Comparison of ENCODE assay signal across 35 cellular contexts in the genomic region with DNA sequence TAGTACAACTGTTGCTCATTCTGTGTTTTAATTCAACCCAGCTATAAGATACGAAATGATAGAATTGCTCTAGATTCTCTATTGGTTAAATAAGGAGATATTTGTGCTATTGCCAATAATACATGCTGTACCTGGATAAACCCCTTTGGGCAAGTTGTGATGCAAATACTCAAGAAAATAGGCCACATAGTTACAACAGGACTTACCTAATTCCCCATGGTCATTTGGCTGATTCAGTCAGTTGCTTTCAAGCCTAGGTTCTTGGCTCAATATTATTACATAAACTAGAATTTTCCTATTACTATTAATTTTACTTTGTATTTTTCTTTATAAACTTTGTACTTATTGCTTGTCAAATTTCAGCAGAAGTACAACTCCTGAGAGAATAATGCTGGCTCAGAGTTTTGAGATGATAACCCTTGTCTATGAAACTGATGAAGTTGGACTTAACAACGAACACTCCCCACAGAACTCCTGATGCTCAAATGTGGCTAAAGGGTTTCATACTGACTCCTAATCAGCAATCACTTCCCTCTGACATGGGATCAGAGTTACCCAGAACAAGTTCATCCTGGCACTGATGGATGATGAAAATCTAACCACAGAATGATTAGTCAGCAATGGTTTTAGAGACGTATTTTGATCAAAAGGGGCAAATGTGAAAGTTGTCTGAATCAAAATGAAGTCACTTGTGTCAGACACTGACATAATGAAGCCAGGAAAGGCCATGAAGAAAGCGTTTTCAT.
DNase-seq lines count a peak whose midpoint lies in the region; ATAC-seq and TF ChIP-seq lines count a peak whose summit lies in the region.
"Had no signal": no experiment of that assay in that cellular context is flagged by ENCODE, and none has a peak within 500 bp of the region (broad histone marks: within the 10 kb centered on the region; RNA-seq: fewer than 3 reads in every experiment).

No MANE protein-coding gene starts in this region.

- TF ChIP-seq POLR2A in breast epithelium (IDR thresholded peaks at IDR 0.05) = no peak
- TF ChIP-seq POLR2A in tibial nerve (IDR thresholded peaks at IDR 0.05) = no peak

- TF ChIP-seq CTCF in MCF 10A (IDR thresholded peaks at IDR 0.05; ENCODE audit: unreplicated experiment) (no peak), breast epithelium (IDR thresholded peaks at IDR 0.05) (no peak), PC-3 (conservative IDR thresholded peaks at IDR 0.05; ENCODE audit: low read depth, low read length) (no peak), foreskin keratinocyte (conservative IDR thresholded peaks at IDR 0.05) (no peak), tibial nerve (IDR thresholded peaks at IDR 0.05) (no peak), endothelial cell (IDR thresholded peaks at IDR 0.05; ENCODE audit: unreplicated experiment) (no peak)

- 58 to 59% methylated on average over 4 of the region's 4 CpGs for WGBS in tibial nerve, 2 donors

- ATAC-seq in PC-3 (no peak), foreskin keratinocyte (no peak), left cardiac atrium (no peak)
- ATAC-seq: GM23338, left colon, Panc1, pancreas had no signal

- BruUV-seq in MCF 10A (replicated peaks; lab: Mats Ljungman, UMichigan) = no TSS peak
- no TSS peak for BruUV-seq in PC-3 (replicated peaks; lab: Mats Ljungman, UMichigan)

- H3K4me3 Mint-ChIP-seq in MCF 10A (ENCODE audit: unreplicated experiment) (no peak overlapping the region), endothelial cell (ENCODE audit: unreplicated experiment) (no peak overlapping the region)
- H3K4me3 Mint-ChIP-seq: activated naive CD8-positive, alpha-beta T cell treated with anti-CD3 and anti-CD28 coated beads for 36 hours; CD4-positive, alpha-beta T cell; dendritic cell treated with granulocyte-macrophage colony-stimulating factor and Interleukin-4, amounts not matched to agents 40 ng/mL and 50 ng/mL, for 4 days; endodermal cell; GM23338; nephron; stimulated activated naive CD8-positive, alpha-beta T cell treated with anti-CD3 and anti-CD28 coated beads, Interleukin-15, Interleukin-2, amounts not matched to agents 100 ng/mL and 50 ng/mL, for 24 hours had no signal

- H3K27ac Mint-ChIP-seq in MCF 10A (ENCODE audit: low read depth, unreplicated experiment) (peak overlapping the region; percentile 8), endothelial cell (ENCODE audit: unreplicated experiment) (no peak overlapping the region)
- H3K27ac Mint-ChIP-seq: activated naive CD8-positive, alpha-beta T cell treated with anti-CD3 and anti-CD28 coated beads for 36 hours; CD4-positive, alpha-beta T cell; dendritic cell treated with granulocyte-macrophage colony-stimulating factor and Interleukin-4, amounts not matched to agents 40 ng/mL and 50 ng/mL, for 4 days; endodermal cell; GM23338; nephron; stimulated activated naive CD8-positive, alpha-beta T cell treated with anti-CD3 and anti-CD28 coated beads, Interleukin-15, Interleukin-2, amounts not matched to agents 100 ng/mL and 50 ng/mL, for 24 hours had no signal

- H3K9ac ChIP-seq in PC-3 (ENCODE audit: low read length) = no peak overlapping the region

- no peaks in the 10 kb centered on the region for H3K79me2 ChIP-seq in PC-3 (ENCODE audit: low read length)
- H3K79me2 ChIP-seq: hepatocyte had no signal

- H3K27me3 Mint-ChIP-seq in MCF 10A (ENCODE audit: insufficient read depth, unreplicated experiment) (no peaks in the 10 kb centered on the region), endothelial cell (ENCODE audit: unreplicated experiment) (no peaks in the 10 kb centered on the region)
- H3K27me3 Mint-ChIP-seq: activated naive CD8-positive, alpha-beta T cell treated with anti-CD3 and anti-CD28 coated beads for 36 hours; CD4-positive, alpha-beta T cell; dendritic cell treated with granulocyte-macrophage colony-stimulating factor and Interleukin-4, amounts not matched to agents 40 ng/mL and 50 ng/mL, for 4 days had no signal

- H4K20me1 ChIP-seq in PC-3 (ENCODE audit: low read length) = no peaks in the 10 kb centered on the region

- no peak overlapping the region for H3K4me2 ChIP-seq in PC-3 (ENCODE audit: low read length)
- H3K4me2 ChIP-seq: GM23338, hepatocyte, smooth muscle cell had no signal

- H3K27me3 ChIP-seq in breast epithelium (no peaks in the 10 kb centered on the region), PC-3 (ENCODE audit: low read length) (no peaks in the 10 kb centered on the region), foreskin keratinocyte (no peaks in the 10 kb centered on the region), tibial nerve (no peaks in the 10 kb centered on the region)
- H3K27me3 ChIP-seq: ascending aorta, esophagus muscularis mucosa, hepatocyte, MG63, pancreas, testis had no signal

- H3K4me3 ChIP-seq in breast epithelium (no peak overlapping the region), PC-3 (ENCODE audit: low read length) (no peak overlapping the region), tibial nerve (no peak overlapping the region)
- H3K4me3 ChIP-seq: ascending aorta, esophagus muscularis mucosa, GM23338, hepatocyte, MG63, pancreas, smooth muscle cell, testis had no signal

- H3K9me2 ChIP-seq in PC-3 (replicated peaks; ENCODE audit: low read length) = no peaks in the 10 kb centered on the region

- POLR2A ChIA-PET in MCF 10A (lab: Yijun Ruan, JAX) = interaction anchor here (1.0 to 1.3 kb wide), 5 partner anchors 15 to 37 kb away, joined by 3 to 6 read pairs (median 3); no protein-coding TSS in a partner anchor
- POLR2A ChIA-PET in PC-3 (lab: Charles Lee; ENCODE audit: unreplicated experiment) = no interaction called here

- no peaks in the 10 kb centered on the region for H3K9me3 ChIP-seq in breast epithelium
- H3K9me3 ChIP-seq in PC-3 (ENCODE audit: low read length) = no peaks in the 10 kb centered on the region
- no peaks in the 10 kb centered on the region for H3K9me3 ChIP-seq in tibial nerve
- H3K9me3 ChIP-seq: ascending aorta, esophagus muscularis mucosa, MG63, pancreas, testis had no signal

- peak in 1 of 2 donors; percentile 81 for TF ChIP-seq EP300 in tibial nerve (IDR thresholded peaks at IDR 0.05)

- intact Hi-C loops in MCF 10A (cut with micrococcal nuclease) = no loop called here
- intact Hi-C loops in breast epithelium (cut with DNase I; ENCODE audit: low total_unique reads) = no loop called here
- intact Hi-C loops in PC-3 (cut with micrococcal nuclease) = no loop called here
- intact Hi-C loops in left cardiac atrium (cut with DNase I) = no loop called here

- DNase-seq in MCF 10A (ENCODE audit: unreplicated experiment) = no peak
- no peak for DNase-seq in breast epithelium (ENCODE audit: low spot score in 2 of 2)
- peak; percentile 8 for DNase-seq in PC-3
- DNase-seq in foreskin keratinocyte = peak; percentile 19 to 39
- no peak for DNase-seq in tibial nerve (ENCODE audit: low spot score in 2 of 2)
- no peak for DNase-seq in SW480 (ENCODE audit: low spot score)
- no peak for DNase-seq in endothelial cell (ENCODE audit: low spot score)
- DNase-seq in left cardiac atrium = no peak
- DNase-seq: activated CD4-positive, alpha-beta T cell treated with anti-CD3 and anti-CD28 coated beads for 48 hours; activated effector memory CD4-positive, alpha-beta T cell treated with anti-CD3 and anti-CD28 coated beads, Interleukin-2, amount 50 U/mL, for 16 hours; activated naive CD8-positive, alpha-beta T cell treated with anti-CD3 and anti-CD28 coated beads for 36 hours; activated T-cell treated with anti-CD3 and anti-CD28 coated beads, Interleukin-2, amount 50 U/mL, for 1 hour; AML-193; CD4-positive, alpha-beta T cell; endodermal cell; left colon; MG63; NCI-H1930; NCI-H526 treated with DMSO at 0.1 percent for 48 hours; pancreas; retina; SIG-M5; SW 1271; T-helper 9 cell; testis had no signal

- H3K36me3 Mint-ChIP-seq in MCF 10A (ENCODE audit: insufficient read depth, unreplicated experiment) (no peaks in the 10 kb centered on the region), endothelial cell (ENCODE audit: low read depth, unreplicated experiment) (no peaks in the 10 kb centered on the region)

- CTCF ChIA-PET in MCF 10A (lab: Yijun Ruan, JAX) (no interaction called here), PC-3 (lab: Charles Lee) (no interaction called here)

- no peaks in the 10 kb centered on the region for H3K4me1 ChIP-seq in breast epithelium
- no peaks in the 10 kb centered on the region for H3K4me1 ChIP-seq in PC-3 (ENCODE audit: insufficient read depth, low read length)
- no peaks in the 10 kb centered on the region for H3K4me1 ChIP-seq in foreskin keratinocyte
- H3K4me1 ChIP-seq in tibial nerve = no peaks in the 10 kb centered on the region
- H3K4me1 ChIP-seq: ascending aorta, esophagus muscularis mucosa, pancreas, testis had no signal

- no peaks in the 10 kb centered on the region for H3F3A ChIP-seq in PC-3 (ENCODE audit: low read length, unreplicated experiment)

- no peak overlapping the region for H3K27ac ChIP-seq in breast epithelium
- H3K27ac ChIP-seq in PC-3 (ENCODE audit: low read length) = no peak overlapping the region
- H3K27ac ChIP-seq in foreskin keratinocyte = no peak overlapping the region
- peak overlapping the region in 3 of 4 donors; percentile 22 to 52 (median 34) for H3K27ac ChIP-seq in tibial nerve
- H3K27ac ChIP-seq: ascending aorta, esophagus muscularis mucosa, hepatocyte, pancreas, testis, VCaP had no signal

- H2AFZ ChIP-seq in PC-3 (ENCODE audit: low read length) = no peak overlapping the region
- H2AFZ ChIP-seq: GM23338, hepatocyte had no signal

- peaks cover 21% of the 10 kb centered on the region for H3K4me1 Mint-ChIP-seq in MCF 10A (ENCODE audit: insufficient read depth, unreplicated experiment)
- H3K4me1 Mint-ChIP-seq in endothelial cell (ENCODE audit: unreplicated experiment) = no peaks in the 10 kb centered on the region
- H3K4me1 Mint-ChIP-seq: activated naive CD8-positive, alpha-beta T cell treated with anti-CD3 and anti-CD28 coated beads for 36 hours; endodermal cell; GM23338; nephron had no signal

- H3K9me3 Mint-ChIP-seq in MCF 10A (ENCODE audit: unreplicated experiment) = peaks cover 7% of the 10 kb centered on the region
- no peaks in the 10 kb centered on the region for H3K9me3 Mint-ChIP-seq in endothelial cell (ENCODE audit: unreplicated experiment)
- H3K9me3 Mint-ChIP-seq: dendritic cell treated with granulocyte-macrophage colony-stimulating factor and Interleukin-4, amounts not matched to agents 40 ng/mL and 50 ng/mL, for 4 days; GM23338; nephron had no signal

- H3K36me3 ChIP-seq in breast epithelium (no peaks in the 10 kb centered on the region), PC-3 (ENCODE audit: low read depth, low read length) (no peaks in the 10 kb centered on the region), tibial nerve (no peaks in the 10 kb centered on the region)
- H3K36me3 ChIP-seq: ascending aorta, esophagus muscularis mucosa, MG63, pancreas had no signal

Comparison
In these comparisons a context has a peak if more than half of its experiments do, and no peak if none do; other contexts are left out.
1. DNase-seq: peak in PC-3 (single experiment) and foreskin keratinocyte (2 of 2); none in MCF 10A (single experiment), breast epithelium (0 of 2), tibial nerve (0 of 2), SW480 (single experiment), endothelial cell (single experiment) and left cardiac atrium (single experiment).
2. H3K27ac ChIP-seq: peak in tibial nerve (3 of 4); none in breast epithelium (0 of 2), PC-3 (single experiment) and foreskin keratinocyte (single experiment).